ENCODE assay signal across 13 cellular contexts in genomic region chr6:108581932-108582500, GRCh38. TPM values are rescaled to one million over a fixed set of nuclear protein-coding genes. Genes with fewer than 3 reads are reported as not detected.
DNase-seq lines count a peak whose midpoint lies in the region; ATAC-seq, FAIRE-seq and TF ChIP-seq lines count a peak whose summit lies in the region.
"Had no signal": no experiment of that assay in that cellular context is flagged by ENCODE, and none has a peak within 500 bp of the region (broad histone marks: within the 10 kb centered on the region; RNA-seq: fewer than 3 reads in every experiment).

No MANE protein-coding gene starts in this region.

- intact Hi-C loops in pancreas (cut with DNase I) = no loop called here

- H3K4me3 ChIP-seq in AG04450 (ENCODE audit: low read depth, low read length) = peak overlapping the region; percentile 8; the same call in 1 of the 2 replicates
- peak overlapping the region; percentile 37 for H3K4me3 ChIP-seq in MM.1S (ENCODE audit: low read length)
- H3K4me3 ChIP-seq in endocrine pancreas (ENCODE audit: control insufficient read depth, insufficient read depth, low read length) = peak overlapping the region; percentile 47
- no peak overlapping the region for H3K4me3 ChIP-seq in pancreas

- DNase-seq in AG04450 (ENCODE audit: low read depth, low spot score) (no peak), MM.1S (no peak), osteocyte (ENCODE audit: extremely low spot score, unreplicated experiment) (no peak), pancreas (no peak), A172 (ENCODE audit: low spot score) (no peak), midbrain (lab: John Stamatoyannopoulos, UW) (no peak)
- DNase-seq: cerebellar nuclear complex; GOT3; NCI-H1694 treated with DMSO at 0.1 percent for 48 hours; stimulated activated naive CD4-positive, alpha-beta T cell had no signal

- WGBS in pancreas, 2 donors = 15 to 19% methylated on average over 1 of the region's 1 CpG

- H3K9me3 Mint-ChIP-seq in osteocyte (ENCODE audit: unreplicated experiment) = no peaks in the 10 kb centered on the region

- no peaks in the 10 kb centered on the region for H3K9me2 ChIP-seq in MM.1S (replicated peaks; ENCODE audit: insufficient read depth, low read length)

- POLR2A ChIA-PET in AG04450 (lab: Yijun Ruan, JAX) = interaction anchor here (0.9 to 1.0 kb wide), 2 partner anchors 9 to 23 kb away, joined by 3 to 4 read pairs; no protein-coding TSS in a partner anchor

- H3K36me3 ChIP-seq in MM.1S (replicated peaks; ENCODE audit: insufficient read depth, low read length) (no peaks in the 10 kb centered on the region), endocrine pancreas (ENCODE audit: control insufficient read depth, insufficient read depth, low read length) (no peaks in the 10 kb centered on the region), pancreas (peaks cover 0 to 11% (median 0%) of the 10 kb centered on the region in 3 donors)

- FAIRE-seq in pancreas (lab: Jason Lieb, UNC) = no peak
- FAIRE-seq: small intestine had no signal

- H3K9me3 ChIP-seq in AG04450 (ENCODE audit: control insufficient read depth, insufficient read depth, low read length) = no peaks in the 10 kb centered on the region
- no peaks in the 10 kb centered on the region for H3K9me3 ChIP-seq in MM.1S (replicated peaks; ENCODE audit: insufficient read depth, low read length)
- H3K9me3 ChIP-seq in endocrine pancreas (ENCODE audit: control insufficient read depth, low read length) = no peaks in the 10 kb centered on the region
- no peaks in the 10 kb centered on the region for H3K9me3 ChIP-seq in pancreas

- H2AFZ ChIP-seq in MM.1S (ENCODE audit: low read length) = no peak overlapping the region

- ATAC-seq in pancreas (no peak), GM18907 (IDR thresholded peaks at IDR 0.05; ENCODE audit: unreplicated experiment) (no peak)

- peak overlapping the region; percentile 70 for H3K4me2 ChIP-seq in MM.1S (ENCODE audit: low read depth, low read length)

- peak overlapping the region; percentile 64 for H3K4me3 Mint-ChIP-seq in osteocyte (ENCODE audit: unreplicated experiment)

- H3K27me3 ChIP-seq in AG04450 (ENCODE audit: control insufficient read depth, insufficient read depth, low read length) (no peaks in the 10 kb centered on the region), MM.1S (replicated peaks; ENCODE audit: insufficient read depth, low read length) (no peaks in the 10 kb centered on the region), endocrine pancreas (ENCODE audit: control insufficient read depth, insufficient read depth, low read length) (no peaks in the 10 kb centered on the region), pancreas (no peaks in the 10 kb centered on the region)

- peaks cover 89% of the 10 kb centered on the region for H3K4me1 Mint-ChIP-seq in osteocyte (ENCODE audit: unreplicated experiment)

- H3K4me1 ChIP-seq in MM.1S (ENCODE audit: low read length) (peaks cover 90% of the 10 kb centered on the region), endocrine pancreas (ENCODE audit: control insufficient read depth, insufficient read depth, low read length) (peaks cover 8% of the 10 kb centered on the region), pancreas (peaks cover 37 to 56% (median 52%) of the 10 kb centered on the region in 3 donors)

- H3F3A ChIP-seq in MM.1S (ENCODE audit: insufficient read depth, low read length) = peaks cover 97% of the 10 kb centered on the region

- peaks cover 98% of the 10 kb centered on the region for H3K79me2 ChIP-seq in MM.1S (ENCODE audit: low read length)

- no peaks in the 10 kb centered on the region for H3K27me3 Mint-ChIP-seq in osteocyte (ENCODE audit: unreplicated experiment)

- H4K20me1 ChIP-seq in MM.1S (ENCODE audit: insufficient read depth, low read length) = peaks cover 58% of the 10 kb centered on the region; the same call in 1 of the 2 replicates

- peaks cover 12% of the 10 kb centered on the region for H3K36me3 Mint-ChIP-seq in osteocyte (ENCODE audit: unreplicated experiment)

- H3K9ac ChIP-seq in MM.1S (ENCODE audit: low read length) = peak overlapping the region; percentile 51
- H3K9ac ChIP-seq in endocrine pancreas (ENCODE audit: control insufficient read depth, insufficient read depth, low read length) = no peak overlapping the region

- CTCF ChIA-PET in AG04450 (lab: Charles Lee) = no interaction called here

- TF ChIP-seq CTCF in AG04450 (IDR thresholded peaks at IDR 0.05; ENCODE audit: low read depth, low read length) (no peak), MM.1S (IDR thresholded peaks at IDR 0.05; ENCODE audit: low read length) (no peak), osteocyte (IDR thresholded peaks at IDR 0.05) (no peak), pancreas (IDR thresholded peaks at IDR 0.05) (no peak)

- H3K27ac ChIP-seq in AG04450 (ENCODE audit: low read depth, low read length) (peak overlapping the region; percentile 72), MM.1S (ENCODE audit: low read length) (peak overlapping the region; percentile 80), pancreas (peak overlapping the region in 2 of 4 donors; percentile 19 to 28)

- H3K27ac Mint-ChIP-seq in osteocyte (ENCODE audit: unreplicated experiment) = peak overlapping the region; percentile 93

RNA-seq across cellular contexts. Expression of gene FOXO3, which starts 21.3 kb away (rescaled TPM):
- polyA plus RNA-seq in AG04450 (2011; rRNA removed) = 32.7 and 36.7 TPM in 2 replicates
- polyA minus RNA-seq in AG04450 (2011; rRNA and poly(A)+ RNA removed) = 136 and 171 TPM in 2 replicates
- 60.3 and 62.9 TPM in 2 replicates for total RNA-seq in osteocyte
- total RNA-seq in pancreas = 10 to 100 TPM; 33.0 to 61.2 (median 41.7) TPM
- 10 to 100 TPM; 11.3 to 12.6 TPM for polyA plus RNA-seq in pancreas
- 10.9 and 11.4 TPM in 2 replicates for total RNA-seq in A172 (2014; rRNA removed; shearing (Covaris generic))

Comparison
In these comparisons a context has a peak if more than half of its experiments do, and no peak if none do; other contexts are left out.
1. H3K4me3 ChIP-seq: peak in AG04450 (single experiment), MM.1S (single experiment) and endocrine pancreas (single experiment); none in pancreas (0 of 4).